8 cellular contexts compared by ENCODE assay signal in genomic region chr2:16664809-16665745, GRCh38. TPM values are rescaled to one million over a fixed set of nuclear protein-coding genes. Genes with fewer than 3 reads are reported as not detected.
DNase-seq lines count a peak whose midpoint lies in the region; ATAC-seq, FAIRE-seq and TF ChIP-seq lines count a peak whose summit lies in the region.

No MANE protein-coding gene starts in this region.

- H2AFZ ChIP-seq in SU-DHL-6 (ENCODE audit: low read depth, low read length, severe bottlenecking): no peak overlapping the region

- H3K4me2 ChIP-seq in SU-DHL-6 (ENCODE audit: low read depth, low read length, poor library complexity, severe bottlenecking): peak overlapping the region; percentile 47

- H3K27me3 ChIP-seq in cardiac muscle cell: peaks cover 4% of the 10 kb centered on the region
- no peaks in the 10 kb centered on the region for H3K27me3 ChIP-seq in SU-DHL-6 (ENCODE audit: low read length)
- H3K27me3 ChIP-seq in gastroesophageal sphincter: no peaks in the 10 kb centered on the region

- no peaks in the 10 kb centered on the region for H3K79me2 ChIP-seq in SU-DHL-6 (ENCODE audit: insufficient read depth, low read length)

- H3K4me3 ChIP-seq in cardiac muscle cell: peak overlapping the region; percentile 21
- peak overlapping the region; percentile 40 for H3K4me3 ChIP-seq in SU-DHL-6 (ENCODE audit: insufficient read depth, low read length, poor library complexity, severe bottlenecking)
- H3K4me3 ChIP-seq in gastroesophageal sphincter: peak overlapping the region; percentile 74 to 76
- peak overlapping the region; percentile 57 for H3K4me3 ChIP-seq in skeletal muscle cell (ENCODE audit: low read depth, low read length)

- TF ChIP-seq EP300 in gastroesophageal sphincter (IDR thresholded peaks at IDR 0.05): no peak

- TF ChIP-seq POLR2A in gastroesophageal sphincter (IDR thresholded peaks at IDR 0.05): no peak
- no peak for TF ChIP-seq POLR2A in H54 (IDR thresholded peaks at IDR 0.05; ENCODE audit: low read depth, low read length)

- no peaks in the 10 kb centered on the region for H3F3A ChIP-seq in SU-DHL-6 (ENCODE audit: insufficient read depth)

- no peaks in the 10 kb centered on the region for H3K36me3 ChIP-seq in cardiac muscle cell
- no peaks in the 10 kb centered on the region for H3K36me3 ChIP-seq in SU-DHL-6 (ENCODE audit: low read length)
- no peaks in the 10 kb centered on the region for H3K36me3 ChIP-seq in gastroesophageal sphincter

- WGBS in gastroesophageal sphincter (ENCODE audit: low coverage in 1 of 2), 2 donors: 30 to 60% methylated on average over 1 to 4 of the region's 33 CpGs

- H3K9ac ChIP-seq in SU-DHL-6 (ENCODE audit: low read length): no peak overlapping the region; the same call in 1 of the 2 replicates

- ATAC-seq in Right ventricle myocardium superior (ENCODE audit: poor library complexity) (no peak), gastroesophageal sphincter (peak; percentile 62), HG02588 (IDR thresholded peaks at IDR 0.05; ENCODE audit: unreplicated experiment) (no peak)

- no peaks in the 10 kb centered on the region for H4K20me1 ChIP-seq in SU-DHL-6 (ENCODE audit: low read depth, low read length)

- no peak for DNase-seq in cardiac muscle cell (ENCODE audit: low read depth in 1 of 2, low spot score in 1 of 2)
- DNase-seq in Right ventricle myocardium superior: no peak
- no peak for DNase-seq in skeletal muscle cell (ENCODE audit: low read depth)
- no peak for DNase-seq in H54 (ENCODE audit: insufficient read length, low spot score)
- DNase-seq in AML-193 (lab: John Stamatoyannopoulos, UW): no peak

- TF ChIP-seq CTCF in cardiac muscle cell (IDR thresholded peaks at IDR 0.05; ENCODE audit: low read depth, low read length) (no peak), SU-DHL-6 (IDR thresholded peaks at IDR 0.05; ENCODE audit: insufficient read depth, low read length, poor library complexity, severe bottlenecking) (no peak), gastroesophageal sphincter (IDR thresholded peaks at IDR 0.05) (no peak)

- intact Hi-C loops in Right ventricle myocardium superior (cut with DNase I): no loop called here

- H3K27ac ChIP-seq in cardiac muscle cell (no peak overlapping the region), SU-DHL-6 (ENCODE audit: low read depth, low read length) (no peak overlapping the region), gastroesophageal sphincter (peak overlapping the region; percentile 16 to 84 (median 79))

- H3K4me1 ChIP-seq in cardiac muscle cell (ENCODE audit: low read depth) (peaks cover 2% of the 10 kb centered on the region), gastroesophageal sphincter (peaks cover 3 to 63% (median 14%) of the 10 kb centered on the region in 3 donors)

- no peaks in the 10 kb centered on the region for H3K9me2 ChIP-seq in SU-DHL-6 (replicated peaks; ENCODE audit: insufficient read depth, low read length)

- FAIRE-seq in H54 (lab: Jason Lieb, UNC): no peak

- H3K9me3 ChIP-seq in cardiac muscle cell (ENCODE audit: low read depth) (no peaks in the 10 kb centered on the region), SU-DHL-6 (ENCODE audit: insufficient read depth, low read length) (no peaks in the 10 kb centered on the region), gastroesophageal sphincter (no peaks in the 10 kb centered on the region)

RNA-seq across cellular contexts. Expression of gene CYRIA, which starts 0.6 kb away (rescaled TPM):
- 0.63 and 2.2 TPM in 2 replicates for total RNA-seq in cardiac muscle cell
- polyA plus RNA-seq in cardiac muscle cell: 2.0 and 6.2 TPM in 2 replicates
- total RNA-seq in Right ventricle myocardium superior: 3.9 TPM
- total RNA-seq in gastroesophageal sphincter: 10 to 100 TPM in 3 of 4 donors, 1 to 10 TPM in 1; 9.3 to 20.7 (median 13.4) TPM

Comparison
In these comparisons a context has a peak if more than half of its experiments do, and no peak if none do; other contexts are left out.
1. H3K27ac ChIP-seq: peak in gastroesophageal sphincter (4 of 4); none in cardiac muscle cell (single experiment) and SU-DHL-6 (single experiment).
2. H3K4me3 ChIP-seq: peak in every context shown above with its lines; median percentile 75 in gastroesophageal sphincter; 57 in skeletal muscle cell; 40 in SU-DHL-6; 21 in cardiac muscle cell.